Comparison of ENCODE assay signal across 1 cellular context in the genomic region with DNA sequence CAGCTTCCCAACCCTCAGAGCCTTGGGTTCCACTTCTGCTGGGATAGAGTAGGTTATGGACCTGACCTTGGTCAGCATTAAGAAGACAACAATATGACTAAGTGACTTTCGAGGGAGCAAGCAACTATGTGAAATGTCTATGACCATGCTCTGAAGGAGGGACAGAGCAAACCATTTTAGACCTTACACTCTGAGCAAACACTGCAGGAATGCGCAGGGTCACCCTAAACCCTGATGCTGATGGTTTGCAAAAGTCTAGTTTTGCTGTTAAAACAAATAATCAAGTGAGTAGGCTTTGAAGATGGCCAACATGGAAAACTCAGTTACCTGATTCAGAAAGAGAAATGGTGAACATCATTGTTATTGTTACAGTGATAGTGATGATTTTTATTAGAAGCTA.
TF ChIP-seq lines count a peak whose summit lies in the region.

No MANE protein-coding gene starts in this region.

TF ChIP-seq in HepG2, 621 proteins besides CTCF, POLR2A, EP300 and RAD21 (continued from another document and continues in another):
- TF ChIP-seq, protein P1, sequence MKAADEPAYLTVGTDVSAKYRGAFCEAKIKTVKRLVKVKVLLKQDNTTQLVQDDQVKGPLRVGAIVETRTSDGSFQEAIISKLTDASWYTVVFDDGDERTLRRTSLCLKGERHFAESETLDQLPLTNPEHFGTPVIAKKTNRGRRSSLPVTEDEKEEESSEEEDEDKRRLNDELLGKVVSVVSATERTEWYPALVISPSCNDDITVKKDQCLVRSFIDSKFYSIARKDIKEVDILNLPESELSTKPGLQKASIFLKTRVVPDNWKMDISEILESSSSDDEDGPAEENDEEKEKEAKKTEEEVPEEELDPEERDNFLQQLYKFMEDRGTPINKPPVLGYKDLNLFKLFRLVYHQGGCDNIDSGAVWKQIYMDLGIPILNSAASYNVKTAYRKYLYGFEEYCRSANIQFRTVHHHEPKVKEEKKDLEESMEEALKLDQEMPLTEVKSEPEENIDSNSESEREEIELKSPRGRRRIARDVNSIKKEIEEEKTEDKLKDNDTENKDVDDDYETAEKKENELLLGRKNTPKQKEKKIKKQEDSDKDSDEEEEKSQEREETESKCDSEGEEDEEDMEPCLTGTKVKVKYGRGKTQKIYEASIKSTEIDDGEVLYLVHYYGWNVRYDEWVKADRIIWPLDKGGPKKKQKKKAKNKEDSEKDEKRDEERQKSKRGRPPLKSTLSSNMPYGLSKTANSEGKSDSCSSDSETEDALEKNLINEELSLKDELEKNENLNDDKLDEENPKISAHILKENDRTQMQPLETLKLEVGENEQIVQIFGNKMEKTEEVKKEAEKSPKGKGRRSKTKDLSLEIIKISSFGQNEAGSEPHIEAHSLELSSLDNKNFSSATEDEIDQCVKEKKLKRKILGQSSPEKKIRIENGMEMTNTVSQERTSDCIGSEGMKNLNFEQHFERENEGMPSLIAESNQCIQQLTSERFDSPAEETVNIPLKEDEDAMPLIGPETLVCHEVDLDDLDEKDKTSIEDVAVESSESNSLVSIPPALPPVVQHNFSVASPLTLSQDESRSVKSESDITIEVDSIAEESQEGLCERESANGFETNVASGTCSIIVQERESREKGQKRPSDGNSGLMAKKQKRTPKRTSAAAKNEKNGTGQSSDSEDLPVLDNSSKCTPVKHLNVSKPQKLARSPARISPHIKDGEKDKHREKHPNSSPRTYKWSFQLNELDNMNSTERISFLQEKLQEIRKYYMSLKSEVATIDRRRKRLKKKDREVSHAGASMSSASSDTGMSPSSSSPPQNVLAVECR (CRISPR knock-in tag; IDR thresholded peaks at IDR 0.05; ENCODE audit: borderline replicate concordance) = peak; percentile 38; the same call in 1 of the 2 replicates
- TF ChIP-seq, protein P2, sequence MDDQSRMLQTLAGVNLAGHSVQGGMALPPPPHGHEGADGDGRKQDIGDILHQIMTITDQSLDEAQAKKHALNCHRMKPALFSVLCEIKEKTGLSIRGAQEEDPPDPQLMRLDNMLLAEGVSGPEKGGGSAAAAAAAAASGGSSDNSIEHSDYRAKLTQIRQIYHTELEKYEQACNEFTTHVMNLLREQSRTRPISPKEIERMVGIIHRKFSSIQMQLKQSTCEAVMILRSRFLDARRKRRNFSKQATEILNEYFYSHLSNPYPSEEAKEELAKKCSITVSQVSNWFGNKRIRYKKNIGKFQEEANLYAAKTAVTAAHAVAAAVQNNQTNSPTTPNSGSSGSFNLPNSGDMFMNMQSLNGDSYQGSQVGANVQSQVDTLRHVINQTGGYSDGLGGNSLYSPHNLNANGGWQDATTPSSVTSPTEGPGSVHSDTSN (CRISPR knock-in tag; IDR thresholded peaks at IDR 0.05; ENCODE audit: borderline replicate concordance) = no peak
- TF ChIP-seq, protein P3, sequence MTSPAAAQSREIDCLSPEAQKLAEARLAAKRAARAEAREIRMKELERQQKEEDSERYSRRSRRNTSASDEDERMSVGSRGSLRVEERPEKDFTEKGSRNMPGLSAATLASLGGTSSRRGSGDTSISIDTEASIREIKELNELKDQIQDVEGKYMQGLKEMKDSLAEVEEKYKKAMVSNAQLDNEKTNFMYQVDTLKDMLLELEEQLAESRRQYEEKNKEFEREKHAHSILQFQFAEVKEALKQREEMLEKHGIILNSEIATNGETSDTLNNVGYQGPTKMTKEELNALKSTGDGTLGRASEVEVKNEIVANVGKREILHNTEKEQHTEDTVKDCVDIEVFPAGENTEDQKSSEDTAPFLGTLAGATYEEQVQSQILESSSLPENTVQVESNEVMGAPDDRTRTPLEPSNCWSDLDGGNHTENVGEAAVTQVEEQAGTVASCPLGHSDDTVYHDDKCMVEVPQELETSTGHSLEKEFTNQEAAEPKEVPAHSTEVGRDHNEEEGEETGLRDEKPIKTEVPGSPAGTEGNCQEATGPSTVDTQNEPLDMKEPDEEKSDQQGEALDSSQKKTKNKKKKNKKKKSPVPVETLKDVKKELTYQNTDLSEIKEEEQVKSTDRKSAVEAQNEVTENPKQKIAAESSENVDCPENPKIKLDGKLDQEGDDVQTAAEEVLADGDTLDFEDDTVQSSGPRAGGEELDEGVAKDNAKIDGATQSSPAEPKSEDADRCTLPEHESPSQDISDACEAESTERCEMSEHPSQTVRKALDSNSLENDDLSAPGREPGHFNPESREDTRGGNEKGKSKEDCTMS (CRISPR knock-in tag; conservative IDR thresholded peaks at IDR 0.05) = no peak
- TF ChIP-seq, protein P4, sequence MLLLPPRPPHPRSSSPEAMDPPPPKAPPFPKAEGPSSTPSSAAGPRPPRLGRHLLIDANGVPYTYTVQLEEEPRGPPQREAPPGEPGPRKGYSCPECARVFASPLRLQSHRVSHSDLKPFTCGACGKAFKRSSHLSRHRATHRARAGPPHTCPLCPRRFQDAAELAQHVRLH (CRISPR knock-in tag; IDR thresholded peaks at IDR 0.05; ENCODE audit: borderline replicate concordance, low read depth) = peak; percentile 32; the same call in 1 of the 2 replicates
- TF ChIP-seq, protein P5, sequence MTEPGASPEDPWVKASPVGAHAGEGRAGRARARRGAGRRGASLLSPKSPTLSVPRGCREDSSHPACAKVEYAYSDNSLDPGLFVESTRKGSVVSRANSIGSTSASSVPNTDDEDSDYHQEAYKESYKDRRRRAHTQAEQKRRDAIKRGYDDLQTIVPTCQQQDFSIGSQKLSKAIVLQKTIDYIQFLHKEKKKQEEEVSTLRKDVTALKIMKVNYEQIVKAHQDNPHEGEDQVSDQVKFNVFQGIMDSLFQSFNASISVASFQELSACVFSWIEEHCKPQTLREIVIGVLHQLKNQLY (CRISPR knock-in tag; IDR thresholded peaks at IDR 0.05) = 0 out of 2 replicates have a peak, but pooled peaks have one; percentile 32
- TF ChIP-seq MIER3 (CRISPR knock-in tag; IDR thresholded peaks at IDR 0.05; ENCODE audit: borderline replicate concordance) = peak; percentile 77
- TF ChIP-seq RBAK (CRISPR knock-in tag; IDR thresholded peaks at IDR 0.05) = no peak
- no peak for TF ChIP-seq RFX1 (IDR thresholded peaks at IDR 0.05)
- no peak for TF ChIP-seq MZF1 (CRISPR knock-in tag; IDR thresholded peaks at IDR 0.05; ENCODE audit: borderline replicate concordance)
- TF ChIP-seq SMAD1 (CRISPR knock-in tag; IDR thresholded peaks at IDR 0.05; ENCODE audit: borderline replicate concordance, low read depth) = no peak
- TF ChIP-seq ZBTB8A (CRISPR knock-in tag; IDR thresholded peaks at IDR 0.05; ENCODE audit: borderline replicate concordance, low read depth) = no peak
- no peak for TF ChIP-seq ZNF468 (CRISPR knock-in tag; IDR thresholded peaks at IDR 0.05)
- TF ChIP-seq, protein P6, sequence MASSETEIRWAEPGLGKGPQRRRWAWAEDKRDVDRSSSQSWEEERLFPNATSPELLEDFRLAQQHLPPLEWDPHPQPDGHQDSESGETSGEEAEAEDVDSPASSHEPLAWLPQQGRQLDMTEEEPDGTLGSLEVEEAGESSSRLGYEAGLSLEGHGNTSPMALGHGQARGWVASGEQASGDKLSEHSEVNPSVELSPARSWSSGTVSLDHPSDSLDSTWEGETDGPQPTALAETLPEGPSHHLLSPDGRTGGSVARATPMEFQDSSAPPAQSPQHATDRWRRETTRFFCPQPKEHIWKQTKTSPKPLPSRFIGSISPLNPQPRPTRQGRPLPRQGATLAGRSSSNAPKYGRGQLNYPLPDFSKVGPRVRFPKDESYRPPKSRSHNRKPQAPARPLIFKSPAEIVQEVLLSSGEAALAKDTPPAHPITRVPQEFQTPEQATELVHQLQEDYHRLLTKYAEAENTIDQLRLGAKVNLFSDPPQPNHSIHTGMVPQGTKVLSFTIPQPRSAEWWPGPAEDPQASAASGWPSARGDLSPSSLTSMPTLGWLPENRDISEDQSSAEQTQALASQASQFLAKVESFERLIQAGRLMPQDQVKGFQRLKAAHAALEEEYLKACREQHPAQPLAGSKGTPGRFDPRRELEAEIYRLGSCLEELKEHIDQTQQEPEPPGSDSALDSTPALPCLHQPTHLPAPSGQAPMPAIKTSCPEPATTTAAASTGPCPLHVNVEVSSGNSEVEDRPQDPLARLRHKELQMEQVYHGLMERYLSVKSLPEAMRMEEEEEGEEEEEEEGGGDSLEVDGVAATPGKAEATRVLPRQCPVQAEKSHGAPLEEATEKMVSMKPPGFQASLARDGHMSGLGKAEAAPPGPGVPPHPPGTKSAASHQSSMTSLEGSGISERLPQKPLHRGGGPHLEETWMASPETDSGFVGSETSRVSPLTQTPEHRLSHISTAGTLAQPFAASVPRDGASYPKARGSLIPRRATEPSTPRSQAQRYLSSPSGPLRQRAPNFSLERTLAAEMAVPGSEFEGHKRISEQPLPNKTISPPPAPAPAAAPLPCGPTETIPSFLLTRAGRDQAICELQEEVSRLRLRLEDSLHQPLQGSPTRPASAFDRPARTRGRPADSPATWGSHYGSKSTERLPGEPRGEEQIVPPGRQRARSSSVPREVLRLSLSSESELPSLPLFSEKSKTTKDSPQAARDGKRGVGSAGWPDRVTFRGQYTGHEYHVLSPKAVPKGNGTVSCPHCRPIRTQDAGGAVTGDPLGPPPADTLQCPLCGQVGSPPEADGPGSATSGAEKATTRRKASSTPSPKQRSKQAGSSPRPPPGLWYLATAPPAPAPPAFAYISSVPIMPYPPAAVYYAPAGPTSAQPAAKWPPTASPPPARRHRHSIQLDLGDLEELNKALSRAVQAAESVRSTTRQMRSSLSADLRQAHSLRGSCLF (CRISPR knock-in tag; IDR thresholded peaks at IDR 0.05; ENCODE audit: borderline replicate concordance) = no peak
- TF ChIP-seq AGO1 (IDR thresholded peaks at IDR 0.05; ENCODE audit: low read depth, low read length, poor library complexity, severe bottlenecking) = no peak
- no peak for TF ChIP-seq AHR (CRISPR knock-in tag; IDR thresholded peaks at IDR 0.05)
- no peak for TF ChIP-seq GPN1 (CRISPR knock-in tag; IDR thresholded peaks at IDR 0.05; ENCODE audit: borderline replicate concordance)
- TF ChIP-seq THYN1 (CRISPR knock-in tag; IDR thresholded peaks at IDR 0.05; ENCODE audit: borderline replicate concordance, low read depth) = no peak
- peak; percentile 50; the same call in 1 of the 2 replicates for TF ChIP-seq RXRA (CRISPR knock-in tag; IDR thresholded peaks at IDR 0.05)
- TF ChIP-seq, protein P7, sequence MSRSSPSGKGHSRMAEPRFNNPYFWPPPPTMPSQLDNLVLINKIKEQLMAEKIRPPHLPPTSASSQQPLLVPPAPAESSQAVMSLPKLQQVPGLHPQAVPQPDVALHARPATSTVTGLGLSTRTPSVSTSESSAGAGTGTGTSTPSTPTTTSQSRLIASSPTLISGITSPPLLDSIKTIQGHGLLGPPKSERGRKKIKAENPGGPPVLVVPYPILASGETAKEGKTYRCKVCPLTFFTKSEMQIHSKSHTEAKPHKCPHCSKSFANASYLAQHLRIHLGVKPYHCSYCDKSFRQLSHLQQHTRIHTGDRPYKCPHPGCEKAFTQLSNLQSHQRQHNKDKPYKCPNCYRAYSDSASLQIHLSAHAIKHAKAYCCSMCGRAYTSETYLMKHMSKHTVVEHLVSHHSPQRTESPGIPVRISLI (CRISPR knock-in tag; IDR thresholded peaks at IDR 0.05; ENCODE audit: borderline replicate concordance) = no peak
- no peak for TF ChIP-seq RELA (CRISPR knock-in tag; IDR thresholded peaks at IDR 0.05)
- TF ChIP-seq ZNF160 (CRISPR knock-in tag; IDR thresholded peaks at IDR 0.05) = no peak
- TF ChIP-seq, protein P8, sequence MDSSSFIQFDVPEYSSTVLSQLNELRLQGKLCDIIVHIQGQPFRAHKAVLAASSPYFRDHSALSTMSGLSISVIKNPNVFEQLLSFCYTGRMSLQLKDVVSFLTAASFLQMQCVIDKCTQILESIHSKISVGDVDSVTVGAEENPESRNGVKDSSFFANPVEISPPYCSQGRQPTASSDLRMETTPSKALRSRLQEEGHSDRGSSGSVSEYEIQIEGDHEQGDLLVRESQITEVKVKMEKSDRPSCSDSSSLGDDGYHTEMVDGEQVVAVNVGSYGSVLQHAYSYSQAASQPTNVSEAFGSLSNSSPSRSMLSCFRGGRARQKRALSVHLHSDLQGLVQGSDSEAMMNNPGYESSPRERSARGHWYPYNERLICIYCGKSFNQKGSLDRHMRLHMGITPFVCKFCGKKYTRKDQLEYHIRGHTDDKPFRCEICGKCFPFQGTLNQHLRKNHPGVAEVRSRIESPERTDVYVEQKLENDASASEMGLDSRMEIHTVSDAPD (CRISPR knock-in tag; IDR thresholded peaks at IDR 0.05) = no peak
- no peak for TF ChIP-seq POLR2AphosphoS5 (IDR thresholded peaks at IDR 0.05; ENCODE audit: low read depth, low read length)
- TF ChIP-seq CEBPG (CRISPR knock-in tag; IDR thresholded peaks at IDR 0.05) = 0 out of 2 replicates have a peak, but pooled peaks have one; percentile 12
- TF ChIP-seq SNAPC2 (CRISPR knock-in tag; IDR thresholded peaks at IDR 0.05) = no peak
- TF ChIP-seq U2AF2 (IDR thresholded peaks at IDR 0.05; ENCODE audit: low read depth, low read length) = no peak
- TF ChIP-seq, protein P9, sequence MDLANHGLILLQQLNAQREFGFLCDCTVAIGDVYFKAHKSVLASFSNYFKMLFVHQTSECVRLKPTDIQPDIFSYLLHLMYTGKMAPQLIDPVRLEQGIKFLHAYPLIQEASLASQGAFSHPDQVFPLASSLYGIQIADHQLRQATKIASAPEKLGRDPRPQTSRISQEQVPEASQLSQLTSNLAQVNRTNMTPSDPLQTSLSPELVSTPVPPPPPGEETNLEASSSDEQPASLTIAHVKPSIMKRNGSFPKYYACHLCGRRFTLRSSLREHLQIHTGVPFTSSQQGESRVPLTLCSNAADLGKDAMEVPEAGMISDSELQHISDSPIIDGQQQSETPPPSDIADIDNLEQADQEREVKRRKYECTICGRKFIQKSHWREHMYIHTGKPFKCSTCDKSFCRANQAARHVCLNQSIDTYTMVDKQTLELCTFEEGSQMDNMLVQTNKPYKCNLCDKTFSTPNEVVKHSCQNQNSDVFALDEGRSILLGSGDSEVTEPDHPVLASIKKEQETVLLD (CRISPR knock-in tag; IDR thresholded peaks at IDR 0.05; ENCODE audit: low read depth) = no peak
- TF ChIP-seq, protein P10, sequence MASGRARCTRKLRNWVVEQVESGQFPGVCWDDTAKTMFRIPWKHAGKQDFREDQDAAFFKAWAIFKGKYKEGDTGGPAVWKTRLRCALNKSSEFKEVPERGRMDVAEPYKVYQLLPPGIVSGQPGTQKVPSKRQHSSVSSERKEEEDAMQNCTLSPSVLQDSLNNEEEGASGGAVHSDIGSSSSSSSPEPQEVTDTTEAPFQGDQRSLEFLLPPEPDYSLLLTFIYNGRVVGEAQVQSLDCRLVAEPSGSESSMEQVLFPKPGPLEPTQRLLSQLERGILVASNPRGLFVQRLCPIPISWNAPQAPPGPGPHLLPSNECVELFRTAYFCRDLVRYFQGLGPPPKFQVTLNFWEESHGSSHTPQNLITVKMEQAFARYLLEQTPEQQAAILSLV (CRISPR knock-in tag; IDR thresholded peaks at IDR 0.05; ENCODE audit: borderline replicate concordance) = no peak
- no peak for TF ChIP-seq NFE2L1 (CRISPR knock-in tag; IDR thresholded peaks at IDR 0.05; ENCODE audit: borderline replicate concordance)
- TF ChIP-seq ZNF550 (CRISPR knock-in tag; IDR thresholded peaks at IDR 0.05; ENCODE audit: borderline replicate concordance) = no peak
- TF ChIP-seq ZBTB3 (CRISPR knock-in tag; IDR thresholded peaks at IDR 0.05; ENCODE audit: borderline replicate concordance, low read depth) = no peak
- no peak for TF ChIP-seq RNF2 (conservative IDR thresholded peaks at IDR 0.05; ENCODE audit: low read depth)
- no peak for TF ChIP-seq TCF12 (IDR thresholded peaks at IDR 0.05)
- no peak for TF ChIP-seq TCF12 (CRISPR knock-in tag; IDR thresholded peaks at IDR 0.05)
- no peak for TF ChIP-seq ZSCAN29 (CRISPR knock-in tag; conservative IDR thresholded peaks at IDR 0.05)
- TF ChIP-seq ZMYM3 (CRISPR knock-in tag; IDR thresholded peaks at IDR 0.05) = no peak
- TF ChIP-seq, protein P11, sequence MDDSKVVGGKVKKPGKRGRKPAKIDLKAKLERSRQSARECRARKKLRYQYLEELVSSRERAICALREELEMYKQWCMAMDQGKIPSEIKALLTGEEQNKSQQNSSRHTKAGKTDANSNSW (CRISPR knock-in tag; IDR thresholded peaks at IDR 0.05; ENCODE audit: borderline replicate concordance) = no peak
- TF ChIP-seq STAT5B (CRISPR knock-in tag; IDR thresholded peaks at IDR 0.05) = 0 out of 2 replicates have a peak, but pooled peaks have one; percentile 16
